1 cellular context compared by ENCODE assay signal in genomic region chr1:199041173-199041914, GRCh38.
TF ChIP-seq lines count a peak whose summit lies in the region.

No MANE protein-coding gene starts in this region.

TF ChIP-seq in GM12878, 131 proteins besides CTCF, POLR2A, EP300 and RAD21 (continued from another document and continues in another):
- TF ChIP-seq HSF1 (IDR thresholded peaks at IDR 0.05; ENCODE audit: low read depth, low read length) (no peak), PAX8 (IDR thresholded peaks at IDR 0.05) (no peak), CBX3 (IDR thresholded peaks at IDR 0.05; ENCODE audit: borderline replicate concordance, low read depth) (no peak), SKIL (IDR thresholded peaks at IDR 0.05; ENCODE audit: low read depth, poor library complexity, severe bottlenecking) (peak; percentile 73), BCLAF1 (IDR thresholded peaks at IDR 0.05) (no peak), ASH2L (IDR thresholded peaks at IDR 0.05; ENCODE audit: borderline replicate concordance, low read depth) (no peak), SUZ12 (IDR thresholded peaks at IDR 0.05; ENCODE audit: unreplicated experiment) (no peak), FOXM1 (IDR thresholded peaks at IDR 0.05; ENCODE audit: low read depth, low read length) (peak; percentile 93), YY1 (IDR thresholded peaks at IDR 0.05; ENCODE audit: low read depth, low read length) (no peak), IRF3 (IDR thresholded peaks at IDR 0.05) (no peak), PAX5 (IDR thresholded peaks at IDR 0.05; ENCODE audit: borderline replicate concordance, low read depth, low read length) (peak; percentile 80; the same call in 1 of the 2 replicates), WRNIP1 (IDR thresholded peaks at IDR 0.05; ENCODE audit: borderline replicate concordance, low read depth, low read length) (no peak), RBBP5 (conservative IDR thresholded peaks at IDR 0.05) (no peak), BCL11A (IDR thresholded peaks at IDR 0.05; ENCODE audit: low read depth, low read length) (peak; percentile 83), IKZF2 (IDR thresholded peaks at IDR 0.05) (peak; percentile 94 to 95), HDAC6 (IDR thresholded peaks at IDR 0.05; ENCODE audit: unreplicated experiment) (no peak), CEBPZ (IDR thresholded peaks at IDR 0.05; ENCODE audit: low read depth, low read length) (no peak), PBX3 (IDR thresholded peaks at IDR 0.05; ENCODE audit: insufficient replicate concordance, low read depth, low read length) (no peak), PRDM15 (CRISPR knock-in tag; IDR thresholded peaks at IDR 0.05) (no peak), SREBF1 (IDR thresholded peaks at IDR 0.05; ENCODE audit: low read length) (no peak), CHD2 (IDR thresholded peaks at IDR 0.05; ENCODE audit: borderline replicate concordance, low read depth, low read length) (peak; percentile 60; the same call in 1 of the 2 replicates), REST (IDR thresholded peaks at IDR 0.05; ENCODE audit: low read depth, low read length) (no peak), MEF2B (IDR thresholded peaks at IDR 0.05; ENCODE audit: partially characterized antibody, poor library complexity, severe bottlenecking) (peak; percentile 86), TCF7 (IDR thresholded peaks at IDR 0.05; ENCODE audit: borderline replicate concordance) (no peak), TARDBP (IDR thresholded peaks at IDR 0.05; ENCODE audit: borderline replicate concordance) (no peak), MEF2A (IDR thresholded peaks at IDR 0.05; ENCODE audit: insufficient read depth, low read depth, low read length) (peak; percentile 72), TCF3 (IDR thresholded peaks at IDR 0.05; ENCODE audit: borderline replicate concordance, insufficient read depth, low read depth, low read length) (peak; percentile 63; the same call in 1 of the 2 replicates), TBL1XR1 (IDR thresholded peaks at IDR 0.05; ENCODE audit: low read depth, low read length) (peak; percentile 78), MXI1 (IDR thresholded peaks at IDR 0.05; ENCODE audit: low read depth, low read length) (peak; percentile 6; the same call in 1 of the 2 replicates), RCOR1 (conservative IDR thresholded peaks at IDR 0.05; ENCODE audit: low read depth, low read length) (no peak), ELK1 (IDR thresholded peaks at IDR 0.05; ENCODE audit: low read depth, low read length) (no peak), NBN (IDR thresholded peaks at IDR 0.05) (peak; percentile 81), BACH1 (IDR thresholded peaks at IDR 0.05; ENCODE audit: borderline replicate concordance) (no peak; the same call in 1 of the 2 replicates), RUNX3 (IDR thresholded peaks at IDR 0.05; ENCODE audit: low read length) (peak; percentile 100)
